In genomic region chr2:216692636-216693413, GRCh38 we compare ENCODE assay signal across 9 cellular contexts. TPM values are rescaled to one million over a fixed set of nuclear protein-coding genes. Genes with fewer than 3 reads are reported as not detected.
A peak's percentile ranks its signal among the peaks of the same experiment; 100 is the strongest.
DNase-seq lines count a peak whose midpoint lies in the region; ATAC-seq and TF ChIP-seq lines count a peak whose summit lies in the region.
"Had no signal": no experiment of that assay in that cellular context is flagged by ENCODE, and none has a peak within 500 bp of the region (broad histone marks: within the 10 kb centered on the region; RNA-seq: fewer than 3 reads in every experiment).

No MANE protein-coding gene starts in this region.

- peak overlapping the region; percentile 89 for H3K4me2 ChIP-seq in Loucy (ENCODE audit: low read depth, low read length, poor library complexity, severe bottlenecking)

- intact Hi-C loops in adrenal gland (cut with DNase I) (loop anchor here (5.0 to 10.0 kb wide), 2 partner anchors 482 to 1019 kb away; no protein-coding TSS in a partner anchor), heart right ventricle (cut with DNase I) (loop anchor here in 6 of 10 donors (5.0 to 10.0 kb wide), 8 partner anchors 82 to 1022 kb away; no protein-coding TSS in a partner anchor), posterior cingulate gyrus (cut with DNase I) (loop anchor here (10.0 kb wide), 1 partner anchor 372 kb away; no protein-coding TSS in a partner anchor)

- H3K27ac ChIP-seq in SK-N-MC (peak overlapping the region; percentile 81), adrenal gland (peak overlapping the region in 4 of 5 donors; percentile 51 to 92 (median 74)), heart right ventricle (peak overlapping the region; percentile 66 to 95 (median 85)), upper lobe of left lung (peak overlapping the region; percentile 17 to 81 (median 39))

- peak overlapping the region; percentile 87 for H3K4me3 ChIP-seq in Loucy (ENCODE audit: low read length, poor library complexity, severe bottlenecking)
- H3K4me3 ChIP-seq in SK-N-MC, result peak overlapping the region; percentile 88
- peak overlapping the region in 2 of 4 donors; percentile 24 to 59 for H3K4me3 ChIP-seq in adrenal gland
- peak overlapping the region; percentile 26 to 75 (median 71) for H3K4me3 ChIP-seq in heart right ventricle
- H3K4me3 ChIP-seq in upper lobe of left lung, result peak overlapping the region; percentile 31 to 46 (median 44)

- 0 to 1% (median 1%) methylated on average over 22 to 28 of the region's 28 CpGs for WGBS in adrenal gland, 4 donors
- WGBS in heart right ventricle, 2 donors, result 1% methylated on average over 28 of the region's 28 CpGs
- 1% methylated on average over 22 to 28 of the region's 28 CpGs for WGBS in upper lobe of left lung, 2 donors

- in situ Hi-C loops in G401 (cut with HindIII; ENCODE audit: low sequenced_read_pairs), result loop anchor here (25.0 kb wide), 1 partner anchor 819 kb away; no protein-coding TSS in a partner anchor

- H3K27me3 ChIP-seq in Loucy (ENCODE audit: insufficient read depth, low read length, poor library complexity, severe bottlenecking) (peaks cover 9% of the 10 kb centered on the region), adrenal gland (no peaks in the 10 kb centered on the region), heart right ventricle (peaks cover 0 to 91% (median 0%) of the 10 kb centered on the region in 7 donors), upper lobe of left lung (peaks cover 0 to 18% (median 6%) of the 10 kb centered on the region in 4 donors)

- H2AFZ ChIP-seq in Loucy (ENCODE audit: low read length), result peak overlapping the region; percentile 97

- peak; percentile 95 for DNase-seq in G401 (ENCODE audit: low spot score)
- DNase-seq in SK-N-MC (ENCODE audit: low read depth, low spot score), result no peak
- peak; percentile 64 to 90 (median 73) for DNase-seq in adrenal gland
- DNase-seq in heart right ventricle, result peak; percentile 88 to 93
- peak in 9 of 10 donors; percentile 36 to 92 (median 57) for DNase-seq in posterior cingulate gyrus
- DNase-seq in upper lobe of left lung, result peak; percentile 56 to 96

- TF ChIP-seq POLR2A in adrenal gland (IDR thresholded peaks at IDR 0.05), result no peak
- TF ChIP-seq POLR2A in upper lobe of left lung (IDR thresholded peaks at IDR 0.05), result no peak

- peaks cover 3% of the 10 kb centered on the region; the same call in 1 of the 2 replicates for H3F3A ChIP-seq in Loucy (ENCODE audit: low read depth)

- H3K9me2 ChIP-seq in Loucy (replicated peaks; ENCODE audit: low read depth, low read length), result no peaks in the 10 kb centered on the region

- no peaks in the 10 kb centered on the region for H3K36me3 ChIP-seq in Loucy (ENCODE audit: insufficient read depth, low read length)
- H3K36me3 ChIP-seq in SK-N-MC (ENCODE audit: insufficient read depth, low read length), result 0 out of 2 replicates have a peak, but pooled peaks cover 4% of the 10 kb centered on the region
- peaks cover 0 to 7% of the 10 kb centered on the region in 2 donors for H3K36me3 ChIP-seq in adrenal gland (replicated peaks in 1 of 2)
- peaks cover 0 to 14% (median 0%) of the 10 kb centered on the region in 9 donors for H3K36me3 ChIP-seq in heart right ventricle
- no peaks in the 10 kb centered on the region for H3K36me3 ChIP-seq in upper lobe of left lung

- ATAC-seq in heart right ventricle (peak; percentile 48 to 77 (median 64)), upper lobe of left lung (ENCODE audit: low FRiP score in 2 of 2) (peak; percentile 35 to 65), GM21360 (IDR thresholded peaks at IDR 0.05; ENCODE audit: unreplicated experiment) (no peak)

- TF ChIP-seq EP300 in upper lobe of left lung (IDR thresholded peaks at IDR 0.05), result no peak

- no peak for TF ChIP-seq CTCF in Loucy (conservative IDR thresholded peaks at IDR 0.05; ENCODE audit: low read length)
- TF ChIP-seq CTCF in adrenal gland (IDR thresholded peaks at IDR 0.05), result no peak
- TF ChIP-seq CTCF in heart right ventricle (IDR thresholded peaks at IDR 0.05), result no peak
- TF ChIP-seq CTCF in upper lobe of left lung (IDR thresholded peaks at IDR 0.05), result no peak

- no peaks in the 10 kb centered on the region for H4K20me1 ChIP-seq in Loucy (ENCODE audit: insufficient read depth, low read length, poor library complexity, severe bottlenecking)

- H3K9ac ChIP-seq in Loucy (ENCODE audit: low read depth, low read length, poor library complexity, severe bottlenecking), result peak overlapping the region; percentile 53
- peak overlapping the region; percentile 60 for H3K9ac ChIP-seq in SK-N-MC (ENCODE audit: insufficient read length)

- H3K4me1 ChIP-seq in Loucy (ENCODE audit: insufficient read depth, low read length, poor library complexity, severe bottlenecking) (peaks cover 39% of the 10 kb centered on the region), adrenal gland (replicated peaks in 1 of 2) (peaks cover 14 to 29% of the 10 kb centered on the region in 2 donors), heart right ventricle (peaks cover 11 to 77% (median 62%) of the 10 kb centered on the region in 9 donors), upper lobe of left lung (peaks cover 41 to 51% (median 47%) of the 10 kb centered on the region in 4 donors)

- no peaks in the 10 kb centered on the region for H3K9me3 ChIP-seq in Loucy (ENCODE audit: insufficient read depth, low read depth, low read length)
- no peaks in the 10 kb centered on the region for H3K9me3 ChIP-seq in SK-N-MC (ENCODE audit: low read depth, low read length)
- H3K9me3 ChIP-seq in adrenal gland (replicated peaks in 1 of 3), result no peaks in the 10 kb centered on the region
- H3K9me3 ChIP-seq in heart right ventricle, result no peaks in the 10 kb centered on the region
- H3K9me3 ChIP-seq in upper lobe of left lung, result no peaks in the 10 kb centered on the region

- no peaks in the 10 kb centered on the region for H3K79me2 ChIP-seq in Loucy (ENCODE audit: insufficient read depth, low read length)

RNA-seq across cellular contexts. Expression of gene IGFBP5, which starts 2.5 kb away (rescaled TPM):
- 0.24 TPM in 1 of 2 replicates, not detected in the other for total RNA-seq in G401 (2014; rRNA removed; shearing (Covaris generic))
- total RNA-seq in adrenal gland (1,000 to 10,000 TPM in 3 of 8 donors, 100 to 1,000 TPM in 5; 348 to 2,550 (median 761) TPM), heart right ventricle (100 to 1,000 TPM; 107 to 267 (median 162) TPM), upper lobe of left lung (100 to 1,000 TPM in 3 of 6 donors, 10 to 100 TPM in 3; 41.9 to 304 (median 95.5) TPM)
- polyA plus RNA-seq in adrenal gland (100 to 1,000 TPM in 2 of 3 donors, 10 to 100 TPM in 1; 92.5 to 204 (median 204) TPM), heart right ventricle (10 to 100 TPM; 67.1 to 70.6 TPM)
- total RNA-seq: activated CD8-positive, alpha-beta memory T cell treated with anti-CD3 and anti-CD28 coated beads for 36 hours had no signal

RNA-seq across cellular contexts. Expression of gene IGFBP2, which starts 59.6 kb away (rescaled TPM):
- total RNA-seq in G401 (2014; rRNA removed; shearing (Covaris generic)), result 134 and 159 TPM in 2 replicates
- total RNA-seq in adrenal gland (100 to 1,000 TPM in 3 of 8 donors, 10 to 100 TPM in 5; 35.6 to 253 (median 84.8) TPM), heart right ventricle (100 to 1,000 TPM in 6 of 10 donors, 10 to 100 TPM in 4; 26.0 to 361 (median 109) TPM), upper lobe of left lung (10 to 100 TPM; 16.8 to 82.8 (median 41.9) TPM)
- polyA plus RNA-seq in adrenal gland (10 to 100 TPM; 14.8 to 76.6 (median 62.7) TPM), heart right ventricle (100 to 1,000 TPM in 1 of 2 donors, 10 to 100 TPM in 1; 75.4 to 171 TPM)

Comparison
In these comparisons a context has a peak if more than half of its experiments do, and no peak if none do; other contexts are left out.
1. RNA of gene IGFBP5, which starts 2.5 kb away (total RNA-seq): 348 to 2,550 TPM in adrenal gland, 107 to 267 TPM in heart right ventricle and 41.9 to 304 TPM in upper lobe of left lung; 0.24 TPM in G401; every median in the first group is over 10 times any median in the second.
2. Peak in every context shown above with its lines, with median percentiles within 50 percentile points of each other: H3K27ac ChIP-seq.